In genomic region chr17:81424151-81424550, GRCh38 we compare ENCODE assay signal across 24 cellular contexts. TPM values are rescaled to one million over a fixed set of nuclear protein-coding genes. Genes with fewer than 3 reads are reported as not detected.
A peak's percentile ranks its signal among the peaks of the same experiment; 100 is the strongest.
DNase-seq lines count a peak whose midpoint lies in the region; ATAC-seq and TF ChIP-seq lines count a peak whose summit lies in the region.
"Had no signal": no experiment of that assay in that cellular context is flagged by ENCODE, and none has a peak within 500 bp of the region (broad histone marks: within the 10 kb centered on the region; RNA-seq: fewer than 3 reads in every experiment).

No MANE protein-coding gene starts in this region.

- H3K4me1 ChIP-seq in HEK293 (ENCODE audit: control insufficient read depth, insufficient read depth, low read length) (peaks cover 12% of the 10 kb centered on the region), adipocyte (ENCODE audit: control insufficient read depth, insufficient read depth, low read length) (peaks cover 54% of the 10 kb centered on the region), mesendoderm (ENCODE audit: control insufficient read depth, low read depth, low read length) (peaks cover 7% of the 10 kb centered on the region), suprapubic skin (peaks cover 71% of the 10 kb centered on the region)

- POLR2A ChIA-PET in HEK293 (lab: Yijun Ruan, JAX) = no interaction called here

- H3K36me3 ChIP-seq in HEK293 (ENCODE audit: control insufficient read depth in 2 of 2, insufficient read depth in 1 of 2, low read length in 2 of 2) (no peaks in the 10 kb centered on the region; a peak in 1 of 3 replicates), adipocyte (ENCODE audit: control insufficient read depth, insufficient read depth, low read length, severe bottlenecking) (no peaks in the 10 kb centered on the region), mesendoderm (ENCODE audit: control insufficient read depth, insufficient read depth, low read length) (no peaks in the 10 kb centered on the region), suprapubic skin (no peaks in the 10 kb centered on the region)
- H3K36me3 ChIP-seq: vagina had no signal

- H3K23ac ChIP-seq in mesendoderm (ENCODE audit: low read length) = no peak overlapping the region

- no peak for TF ChIP-seq CTCF in HEK293 (tag by site-specific recombination; IDR thresholded peaks at IDR 0.05)
- no peak for TF ChIP-seq CTCF in suprapubic skin (IDR thresholded peaks at IDR 0.05)
- no peak for TF ChIP-seq CTCF in lower leg skin (IDR thresholded peaks at IDR 0.05)

- no peak for DNase-seq in adipocyte (ENCODE audit: low read depth)
- DNase-seq in mesendoderm = no peak
- no peak for DNase-seq in suprapubic skin (ENCODE audit: low spot score in 2 of 2)
- DNase-seq in amygdala (lab: John Stamatoyannopoulos, UW) = no peak
- DNase-seq in lower leg skin (ENCODE audit: low spot score in 2 of 2) = no peak
- no peak for DNase-seq in mesenteric fat pad (ENCODE audit: low spot score)
- DNase-seq: activated B cell treated with CpG ODN at 0.5 μM for 24 hours; activated naive CD4-positive, alpha-beta T cell treated with anti-CD3 and anti-CD28 coated beads, Interleukin-2, amount 50 U/mL, for 16 hours; CD4-positive, alpha-beta T cell; EL; endodermal cell; Karpas-422; natural killer cell; NCI-H1436; NCI-H2107; NCI-H446; NCI-H774; SHP77 had no signal

- H3K4me2 ChIP-seq in mesendoderm (ENCODE audit: low read length) = no peak overlapping the region

- no peak overlapping the region for H2BK15ac ChIP-seq in mesendoderm (replicated peaks; ENCODE audit: low read depth)

- H2AK5ac ChIP-seq in mesendoderm (ENCODE audit: low read length) = no peak overlapping the region

- H3K4me3 ChIP-seq in HEK293 (ENCODE audit: low read depth, low read length) (no peak overlapping the region), adipocyte (ENCODE audit: low read length) (no peak overlapping the region), mesendoderm (ENCODE audit: low read length) (no peak overlapping the region), suprapubic skin (no peak overlapping the region), lower leg skin (ENCODE audit: low read depth, poor library complexity, severe bottlenecking) (no peak overlapping the region)
- H3K4me3 ChIP-seq: GM12878 had no signal

- CTCF ChIA-PET in HEK293 (lab: Yijun Ruan, JAX) = interaction anchor here (1.8 kb wide), 1 partner anchor 17 kb away, joined by 5 read pairs; no protein-coding TSS in a partner anchor

- no peak overlapping the region for H4K8ac ChIP-seq in mesendoderm (ENCODE audit: low read depth, low read length)

- peaks cover 6% of the 10 kb centered on the region for H3K79me1 ChIP-seq in mesendoderm (ENCODE audit: low read length)

- H3K9me3 ChIP-seq in HEK293 (ENCODE audit: control insufficient read depth, insufficient read depth, low read depth, low read length) (no peaks in the 10 kb centered on the region), adipocyte (ENCODE audit: control insufficient read depth, low read length) (no peaks in the 10 kb centered on the region), suprapubic skin (no peaks in the 10 kb centered on the region)
- H3K9me3 ChIP-seq: vagina had no signal

- H2BK120ac ChIP-seq in mesendoderm (ENCODE audit: low read depth, low read length) = no peak overlapping the region

- TF ChIP-seq EP300 in suprapubic skin (IDR thresholded peaks at IDR 0.05) = no peak

- intact Hi-C loops in lower leg skin (cut with DNase I; ENCODE audit: low total_unique reads) = no loop called here

- H3K27me3 ChIP-seq in adipocyte (replicated peaks; ENCODE audit: control insufficient read depth, insufficient read depth, low read length) = no peaks in the 10 kb centered on the region
- no peaks in the 10 kb centered on the region for H3K27me3 ChIP-seq in mesendoderm (ENCODE audit: insufficient read depth, low read length, poor library complexity)
- H3K27me3 ChIP-seq in suprapubic skin = no peaks in the 10 kb centered on the region
- H3K27me3 ChIP-seq: vagina had no signal

- TF ChIP-seq POLR2A in suprapubic skin (IDR thresholded peaks at IDR 0.05) (no peak), lower leg skin (IDR thresholded peaks at IDR 0.05) (no peak)

- H3K18ac ChIP-seq in mesendoderm (ENCODE audit: low read length) = no peak overlapping the region

- peak overlapping the region; percentile 57 for H3K4ac ChIP-seq in mesendoderm (ENCODE audit: low read depth, low read length)

- H3K27ac ChIP-seq in HEK293 (ENCODE audit: extremely low read depth, low read depth, low read length) = no peak overlapping the region
- H3K27ac ChIP-seq in mesendoderm (ENCODE audit: low read depth, low read length) = no peak overlapping the region
- peak overlapping the region; percentile 90 for H3K27ac ChIP-seq in suprapubic skin

- ATAC-seq in HG03565 (IDR thresholded peaks at IDR 0.05; ENCODE audit: unreplicated experiment) = no peak
- ATAC-seq: esophagus mucosa, GM12878, left lobe of liver had no signal

- H3K9ac ChIP-seq in adipocyte (ENCODE audit: low read length) (peak overlapping the region; percentile 79), mesendoderm (ENCODE audit: low read length) (no peak overlapping the region)

- peaks cover 2% of the 10 kb centered on the region for H3K79me2 ChIP-seq in mesendoderm (ENCODE audit: control insufficient read depth, insufficient read depth, low read length)

- no peak overlapping the region for H2BK5ac ChIP-seq in mesendoderm (ENCODE audit: low read length)

- no peak overlapping the region for H3K56ac ChIP-seq in mesendoderm (ENCODE audit: low read length)

- H4K5ac ChIP-seq in mesendoderm (ENCODE audit: low read length) = no peak overlapping the region

- WGBS in mesendoderm (ENCODE audit: extremely low coverage, insufficient coverage, low lambda C conversion rate) = no CpG with 5 or more reads among the region's 5 CpGs
- WGBS in suprapubic skin = 98% methylated on average over 2 of the region's 5 CpGs
- 92 to 95% methylated on average over 5 of the region's 5 CpGs for WGBS in lower leg skin, 2 donors

TF ChIP-seq in HEK293, 187 proteins besides CTCF, POLR2A, EP300 and RAD21:
- TF ChIP-seq ZNF19 (tag by site-specific recombination; IDR thresholded peaks at IDR 0.05; ENCODE audit: low read depth) (no peak), ZBTB26 (tag by site-specific recombination; optimal IDR thresholded peaks at IDR 0.05) (peak; percentile 9), ZNF555 (tag by site-specific recombination; conservative IDR thresholded peaks at IDR 0.05) (no peak), GFI1B (tag by site-specific recombination; IDR thresholded peaks at IDR 0.05) (no peak)

RNA-seq across cellular contexts. Expression of gene BAHCC1, which starts 28.9 kb away (rescaled TPM):
- polyA plus RNA-seq in mesendoderm (2013, experiment 1 of 2) = 1.6 TPM
- 2.1 TPM for polyA plus RNA-seq in mesendoderm (2013, experiment 2 of 2)
- total RNA-seq in suprapubic skin (10 to 100 TPM in 2 of 4 donors, 1 to 10 TPM in 2; 4.5 to 19.3 (median 12.2) TPM), lower leg skin (10 to 100 TPM in 2 of 4 donors, 1 to 10 TPM in 2; 4.1 to 14.2 (median 10.0) TPM), mesenteric fat pad (11.0 TPM)
